2 cellular contexts compared by ENCODE assay signal in genomic region chr3:120649735-120650705, GRCh38.
A peak's percentile ranks its signal among the peaks of the same experiment; 100 is the strongest.
TF ChIP-seq lines count a peak whose summit lies in the region.

No MANE protein-coding gene starts in this region.

TF ChIP-seq in IMR-90, 13 proteins besides CTCF, POLR2A, EP300 and RAD21:
- peak; percentile 64 for TF ChIP-seq RFX5 (IDR thresholded peaks at IDR 0.05; ENCODE audit: low read depth, low read length)
- no peak for TF ChIP-seq MAFK (IDR thresholded peaks at IDR 0.05; ENCODE audit: low read depth, low read length)
- TF ChIP-seq BHLHE40 (IDR thresholded peaks at IDR 0.05; ENCODE audit: low read depth, low read length): 0 out of 2 replicates have a peak, but pooled peaks have one; percentile 8

TF ChIP-seq in GM12878, 131 proteins besides CTCF, POLR2A, EP300 and RAD21:
- no peak for TF ChIP-seq TAF1 (IDR thresholded peaks at IDR 0.05; ENCODE audit: borderline replicate concordance, low read depth, low read length)
- TF ChIP-seq RFX5 (IDR thresholded peaks at IDR 0.05; ENCODE audit: low read depth, low read length): peak; percentile 62; the same call in 1 of the 2 replicates
- TF ChIP-seq BACH1 (IDR thresholded peaks at IDR 0.05; ENCODE audit: borderline replicate concordance): no peak
- peak; percentile 60 for TF ChIP-seq SPI1 (IDR thresholded peaks at IDR 0.05; ENCODE audit: borderline replicate concordance, insufficient read depth, low read depth, low read length)
- no peak for TF ChIP-seq ZBTB4 (CRISPR knock-in tag; IDR thresholded peaks at IDR 0.05)
- TF ChIP-seq IKZF1 (conservative IDR thresholded peaks at IDR 0.05): peak; percentile 27; the same call in 1 of the 2 replicates
- TF ChIP-seq CBX3 (IDR thresholded peaks at IDR 0.05; ENCODE audit: borderline replicate concordance, low read depth): no peak
- no peak for TF ChIP-seq HCFC1 (IDR thresholded peaks at IDR 0.05; ENCODE audit: low read length)
- TF ChIP-seq NR2F1 (conservative IDR thresholded peaks at IDR 0.05): 0 out of 2 replicates have a peak, but pooled peaks have one; percentile 53
- no peak for TF ChIP-seq ATF3 (IDR thresholded peaks at IDR 0.05; ENCODE audit: borderline replicate concordance, extremely low read depth, low read depth, low read length)
